16 cellular contexts compared by ENCODE assay signal in the genomic region with DNA sequence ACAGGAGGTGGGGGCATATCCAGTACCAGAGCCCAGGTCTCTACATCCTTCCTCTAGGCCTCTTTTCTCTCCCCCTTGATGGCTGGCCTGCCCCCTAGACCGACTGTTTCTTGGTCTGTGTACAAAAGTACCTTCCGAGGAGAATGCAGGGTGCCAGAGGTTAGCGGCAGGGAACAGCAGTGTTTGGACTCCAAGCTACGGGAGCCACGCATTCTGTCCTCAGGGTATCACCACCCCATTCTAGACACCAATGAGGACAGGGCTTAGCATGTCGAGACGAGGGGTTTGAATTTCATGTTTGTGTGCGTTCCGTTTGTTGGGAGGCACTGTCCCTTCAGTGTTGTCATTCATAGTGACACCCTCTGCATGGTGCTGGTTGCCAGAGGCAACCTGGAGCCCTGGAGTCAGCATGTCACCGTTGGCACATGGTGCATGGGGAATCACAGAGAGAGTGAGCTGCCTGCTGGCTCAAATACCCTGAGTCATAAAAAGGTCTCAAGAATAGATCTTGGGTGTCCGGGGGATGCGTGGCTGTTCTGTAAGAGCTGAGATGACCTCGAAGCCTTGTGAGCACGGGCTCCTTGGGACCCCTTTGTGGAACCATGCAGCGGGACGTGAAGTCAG.
DNase-seq lines count a peak whose midpoint lies in the region; FAIRE-seq lines count a peak whose summit lies in the region.
"Had no signal": no experiment of that assay in that cellular context is flagged by ENCODE, and none has a peak within 500 bp of the region (broad histone marks: within the 10 kb centered on the region; RNA-seq: fewer than 3 reads in every experiment).

No MANE protein-coding gene starts in this region.

- DNase-seq in NCI-H345 (lab: John Stamatoyannopoulos, UW) (peak; percentile 12), NCI-H345 treated with DMSO at 0.1 percent for 48 hours (lab: John Stamatoyannopoulos, UW; ENCODE audit: unreplicated experiment) (no peak), NCI-H69 (lab: John Stamatoyannopoulos, UW) (peak; percentile 52), islet precursor cell (peak; percentile 42), urothelium cell line (ENCODE audit: low spot score) (no peak), NCI-H2029 treated with DMSO at 0.1 percent for 48 hours (lab: John Stamatoyannopoulos, UW) (no peak), hypothalamus (lab: John Stamatoyannopoulos, UW) (no peak)
- DNase-seq: EL, GF-D8, MG63, NCI-H1436, NCI-H2029, NCI-H748 treated with DMSO at 0.1 percent for 48 hours, SIG-M5, SK-N-SH had no signal

- FAIRE-seq in urothelium cell line (lab: Jason Lieb, UNC), result peak; percentile 96
- FAIRE-seq: A549 had no signal

Comparison
In these comparisons a context has a peak if more than half of its experiments do, and no peak if none do; other contexts are left out.
1. DNase-seq: peak in NCI-H345 (single experiment), NCI-H69 (single experiment) and islet precursor cell (single experiment); none in NCI-H345 treated with DMSO at 0.1 percent for 48 hours (single experiment), urothelium cell line (single experiment), NCI-H2029 treated with DMSO at 0.1 percent for 48 hours (single experiment) and hypothalamus (0 of 51).